ENCODE assay signal across 17 cellular contexts in genomic region chr2:178829299-178829698, GRCh38. TPM values are rescaled to one million over a fixed set of nuclear protein-coding genes. Genes with fewer than 3 reads are reported as not detected.
DNase-seq lines count a peak whose midpoint lies in the region; ATAC-seq and TF ChIP-seq lines count a peak whose summit lies in the region.
"Had no signal": no experiment of that assay in that cellular context is flagged by ENCODE, and none has a peak within 500 bp of the region (broad histone marks: within the 10 kb centered on the region; RNA-seq: fewer than 3 reads in every experiment).

No MANE protein-coding gene starts in this region.

- no peak overlapping the region for H3K4me3 ChIP-seq in brain microvascular endothelial cell (ENCODE audit: low read depth, low read length)
- H3K4me3 ChIP-seq: coronary artery, esophagus squamous epithelium, GM12878, upper lobe of right lung had no signal

- in situ Hi-C loops in brain microvascular endothelial cell (cut with HindIII; ENCODE audit: low pct_ligation_motif_present, low sequenced_read_pairs), result no loop called here
- in situ Hi-C loops in G401 (cut with HindIII; ENCODE audit: low sequenced_read_pairs), result no loop called here

- TF ChIP-seq CTCF in brain microvascular endothelial cell (IDR thresholded peaks at IDR 0.05; ENCODE audit: low read depth, low read length, missing control alignments), result no peak

- DNase-seq in NCI-H748 (lab: John Stamatoyannopoulos, UW; ENCODE audit: unreplicated experiment), result peak; percentile 10
- no peak for DNase-seq in NCI-H748 treated with DMSO at 0.1 percent for 48 hours (lab: John Stamatoyannopoulos, UW)
- DNase-seq in NAMALWA (ENCODE audit: low spot score), result peak; percentile 27
- DNase-seq in brain microvascular endothelial cell, result peak; percentile 32
- peak in 3 of 10 donors; percentile 19 to 52 (median 50) for DNase-seq in naive thymus-derived CD8-positive, alpha-beta T cell
- no peak for DNase-seq in G401 (ENCODE audit: low spot score)
- DNase-seq in HuH-7 (ENCODE audit: low spot score), result no peak
- DNase-seq: activated CD8-positive, alpha-beta memory T cell treated with anti-CD3 and anti-CD28 coated beads, Interleukin-2, amount 10 ng/mL, durations not matched to agents 7 days and 5 days; esophagus squamous epithelium; H9; NCI-H524 treated with DMSO at 0.1 percent for 48 hours; SHP77 treated with DMSO at 0.1 percent for 48 hours; stimulated activated CD4-positive, alpha-beta T cell treated with anti-CD3 and anti-CD28 coated beads, Interleukin-2, amount 100 ng/mL, for 24 hours; upper lobe of right lung had no signal

- H3K36me3 ChIP-seq in brain microvascular endothelial cell (replicated peaks), result no peaks in the 10 kb centered on the region
- H3K36me3 ChIP-seq: esophagus squamous epithelium, upper lobe of right lung had no signal

- POLR2A ChIA-PET in naive thymus-derived CD8-positive, alpha-beta T cell (lab: Charles Lee), result interaction anchor here (1.1 kb wide), 1 partner anchor 9 kb away, joined by 5 read pairs; no protein-coding TSS in a partner anchor

- no peaks in the 10 kb centered on the region for H3K27me3 ChIP-seq in brain microvascular endothelial cell (replicated peaks)
- H3K27me3 ChIP-seq: esophagus squamous epithelium, upper lobe of right lung had no signal

- peaks cover 10 to 23% (median 20%) of the 10 kb centered on the region in 4 donors for H3K4me1 Mint-ChIP-seq in naive thymus-derived CD8-positive, alpha-beta T cell

- H3K9me3 Mint-ChIP-seq in naive thymus-derived CD8-positive, alpha-beta T cell, result peaks cover 0 to 11% (median 0%) of the 10 kb centered on the region in 9 donors

- H3K36me3 Mint-ChIP-seq in naive thymus-derived CD8-positive, alpha-beta T cell, result peaks cover 13 to 51% (median 26%) of the 10 kb centered on the region in 3 donors

- H3K27ac Mint-ChIP-seq in naive thymus-derived CD8-positive, alpha-beta T cell, result peak overlapping the region; percentile 4 to 92 (median 64)
- H3K27ac Mint-ChIP-seq: activated CD8-positive, alpha-beta memory T cell treated with anti-CD3 and anti-CD28 coated beads, Interleukin-2, amount 10 ng/mL, durations not matched to agents 7 days and 5 days; H9 had no signal

- H3K4me3 Mint-ChIP-seq in naive thymus-derived CD8-positive, alpha-beta T cell, result peak overlapping the region in 9 of 10 donors; percentile 5 to 72 (median 50)
- H3K4me3 Mint-ChIP-seq: activated CD8-positive, alpha-beta memory T cell treated with anti-CD3 and anti-CD28 coated beads, Interleukin-2, amount 10 ng/mL, durations not matched to agents 7 days and 5 days; H9 had no signal

- no peak overlapping the region for H3K27ac ChIP-seq in brain microvascular endothelial cell
- H3K27ac ChIP-seq: coronary artery, esophagus squamous epithelium, upper lobe of right lung had no signal

- ATAC-seq in naive thymus-derived CD8-positive, alpha-beta T cell, result peak; percentile 63 to 72
- ATAC-seq in GM19324 (IDR thresholded peaks at IDR 0.05; ENCODE audit: low FRiP score, unreplicated experiment), result no peak
- ATAC-seq: activated CD8-positive, alpha-beta memory T cell treated with anti-CD3 and anti-CD28 coated beads, Interleukin-2, amount 10 ng/mL, durations not matched to agents 7 days and 5 days; GM12878; upper lobe of right lung had no signal

- no peaks in the 10 kb centered on the region for H3K27me3 Mint-ChIP-seq in naive thymus-derived CD8-positive, alpha-beta T cell
- H3K27me3 Mint-ChIP-seq: activated CD8-positive, alpha-beta memory T cell treated with anti-CD3 and anti-CD28 coated beads, Interleukin-2, amount 10 ng/mL, durations not matched to agents 7 days and 5 days had no signal

RNA-seq across cellular contexts. Expression of gene TTN, which starts 22.1 kb away (rescaled TPM):
- 10 to 100 TPM; 20.8 to 28.1 TPM for total RNA-seq in naive thymus-derived CD8-positive, alpha-beta T cell
- 1 to 10 TPM in 2 of 3 donors, under 1 TPM in 1; 0.40 to 5.7 (median 1.8) TPM for polyA plus RNA-seq in naive thymus-derived CD8-positive, alpha-beta T cell
- 0.74 and 0.88 TPM in 2 replicates for total RNA-seq in G401 (2014; rRNA removed; shearing (Covaris generic))

Comparison
In these comparisons a context has a peak if more than half of its experiments do, and no peak if none do; other contexts are left out.
1. DNase-seq: peak in NCI-H748 (single experiment), NAMALWA (single experiment) and brain microvascular endothelial cell (single experiment); none in NCI-H748 treated with DMSO at 0.1 percent for 48 hours (single experiment), G401 (single experiment) and HuH-7 (single experiment).
2. RNA of gene TTN, which starts 22.1 kb away (total RNA-seq): 20.8 to 28.1 TPM in naive thymus-derived CD8-positive, alpha-beta T cell; 0.74 to 0.88 TPM in G401; every median in the first group is over 10 times any median in the second.